ENCODE assay signal across 12 cellular contexts in genomic region chr5:68303038-68303738, GRCh38.
DNase-seq lines count a peak whose midpoint lies in the region; ATAC-seq and TF ChIP-seq lines count a peak whose summit lies in the region.
"Had no signal": no experiment of that assay in that cellular context is flagged by ENCODE, and none has a peak within 500 bp of the region (broad histone marks: within the 10 kb centered on the region; RNA-seq: fewer than 3 reads in every experiment).

No MANE protein-coding gene starts in this region.

- H3K4me1 ChIP-seq in DND-41 (ENCODE audit: insufficient read depth, low read length) (0 out of 2 replicates have a peak, but pooled peaks cover 3% of the 10 kb centered on the region), Loucy (ENCODE audit: insufficient read depth, low read length, poor library complexity, severe bottlenecking) (peaks cover 17% of the 10 kb centered on the region)

- no peaks in the 10 kb centered on the region for H3K27me3 ChIP-seq in DND-41 (ENCODE audit: insufficient read depth, low read length, poor library complexity)
- no peaks in the 10 kb centered on the region for H3K27me3 ChIP-seq in Loucy (ENCODE audit: insufficient read depth, low read length, poor library complexity, severe bottlenecking)
- H3K27me3 ChIP-seq: spleen, upper lobe of right lung had no signal

- H3K9me2 ChIP-seq in Loucy (replicated peaks; ENCODE audit: low read depth, low read length) = no peaks in the 10 kb centered on the region

- peaks cover 4% of the 10 kb centered on the region; the same call in 1 of the 2 replicates for H3F3A ChIP-seq in Loucy (ENCODE audit: low read depth)

- no peak overlapping the region for H3K9ac ChIP-seq in DND-41 (ENCODE audit: low read depth, low read length)
- H3K9ac ChIP-seq in Loucy (ENCODE audit: low read depth, low read length, poor library complexity, severe bottlenecking) = no peak overlapping the region

- peaks cover 31% of the 10 kb centered on the region for H3K36me3 ChIP-seq in DND-41 (ENCODE audit: insufficient read depth, low read length)
- peaks cover 29% of the 10 kb centered on the region for H3K36me3 ChIP-seq in Loucy (ENCODE audit: insufficient read depth, low read length)

- no peak overlapping the region for H3K4me3 ChIP-seq in DND-41 (ENCODE audit: low read depth in 1 of 2, low read length in 2 of 2)
- H3K4me3 ChIP-seq in Loucy (ENCODE audit: low read length, poor library complexity, severe bottlenecking) = no peak overlapping the region
- H3K4me3 ChIP-seq: spleen, upper lobe of right lung had no signal

- TF ChIP-seq CTCF in DND-41 (IDR thresholded peaks at IDR 0.05; ENCODE audit: borderline replicate concordance, extremely low read depth, low read length, poor library complexity, severe bottlenecking) (no peak), Loucy (conservative IDR thresholded peaks at IDR 0.05; ENCODE audit: low read length) (no peak)

- H3K79me2 ChIP-seq in DND-41 (ENCODE audit: insufficient read depth, low read length) (no peaks in the 10 kb centered on the region), Loucy (ENCODE audit: insufficient read depth, low read length) (no peaks in the 10 kb centered on the region)

- peaks cover 18% of the 10 kb centered on the region; the same call in 1 of the 2 replicates for H4K20me1 ChIP-seq in DND-41 (ENCODE audit: insufficient read depth, low read length)
- peaks cover 14% of the 10 kb centered on the region for H4K20me1 ChIP-seq in Loucy (ENCODE audit: insufficient read depth, low read length, poor library complexity, severe bottlenecking)

- no peak for DNase-seq in DND-41
- DNase-seq in glomerular visceral epithelial cell (ENCODE audit: extremely low spot score) = peak; percentile 77
- DNase-seq in NCI-H2107 (lab: John Stamatoyannopoulos, UW) = no peak
- DNase-seq in stimulated activated CD4-positive, alpha-beta T cell treated with anti-CD3 and anti-CD28 coated beads, Interleukin-4, amount 100 ng/mL, for 1 hour = no peak
- no peak for DNase-seq in iPS-NIHi11 (ENCODE audit: low spot score)
- no peak for DNase-seq in NCI-H446 treated with DMSO at 0.1 percent for 48 hours (lab: John Stamatoyannopoulos, UW)
- DNase-seq: EL, NCI-H2171 treated with DMSO at 0.1 percent for 48 hours, spleen, upper lobe of right lung had no signal

- H3K4me2 ChIP-seq in DND-41 (ENCODE audit: insufficient read depth, low read length) (no peak overlapping the region), Loucy (ENCODE audit: low read depth, low read length, poor library complexity, severe bottlenecking) (peak overlapping the region; percentile 2)

- H2AFZ ChIP-seq in DND-41 (ENCODE audit: low read depth, low read length) = no peak overlapping the region
- no peak overlapping the region for H2AFZ ChIP-seq in Loucy (ENCODE audit: low read length)

- no peaks in the 10 kb centered on the region for H3K9me3 ChIP-seq in DND-41 (ENCODE audit: insufficient read depth, low read length, severe bottlenecking)
- no peaks in the 10 kb centered on the region for H3K9me3 ChIP-seq in Loucy (ENCODE audit: insufficient read depth, low read depth, low read length)
- H3K9me3 ChIP-seq: spleen, upper lobe of right lung had no signal

- no peak overlapping the region for H3K27ac ChIP-seq in DND-41 (ENCODE audit: low read length)
- H3K27ac ChIP-seq: upper lobe of right lung had no signal

- ATAC-seq in DND-41 (ENCODE audit: insufficient read depth, low read depth) = peak; percentile 62
- ATAC-seq in GM19463 (IDR thresholded peaks at IDR 0.05; ENCODE audit: unreplicated experiment) = peak; percentile 70
- ATAC-seq: upper lobe of right lung had no signal
